9 cellular contexts compared by ENCODE assay signal in the genomic region with DNA sequence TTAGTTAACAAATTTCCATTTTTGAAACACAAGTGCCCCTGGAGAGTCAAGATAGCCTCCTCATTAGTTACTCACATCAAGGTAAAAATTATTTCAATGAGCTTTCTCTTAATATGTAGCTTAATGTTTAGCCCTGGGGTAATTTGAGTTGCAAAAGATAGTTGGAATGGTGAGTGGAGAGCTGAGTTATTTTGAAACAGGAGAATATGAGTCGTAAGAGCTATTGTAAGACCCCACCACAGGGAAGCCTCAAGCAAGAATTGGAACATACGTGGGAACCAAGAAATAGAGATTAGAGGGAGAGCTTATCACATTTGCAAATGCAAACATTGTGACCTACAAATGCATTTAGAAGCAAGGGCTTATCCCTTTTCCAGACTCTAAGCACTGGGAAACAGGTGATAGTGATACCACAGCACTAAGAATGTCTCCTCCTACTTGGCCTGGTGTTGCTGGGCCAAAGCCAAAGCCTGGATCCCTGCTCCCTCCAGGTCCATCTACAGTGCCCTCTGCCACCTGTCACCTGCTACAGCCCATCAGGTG.
DNase-seq lines count a peak whose midpoint lies in the region; ATAC-seq, FAIRE-seq and TF ChIP-seq lines count a peak whose summit lies in the region.
"Had no signal": no experiment of that assay in that cellular context is flagged by ENCODE, and none has a peak within 500 bp of the region (broad histone marks: within the 10 kb centered on the region; RNA-seq: fewer than 3 reads in every experiment).

No MANE protein-coding gene starts in this region.

- no peaks in the 10 kb centered on the region for H3K36me3 Mint-ChIP-seq in GM23338 (ENCODE audit: low read depth)

- WGBS in esophagus muscularis mucosa = 63% methylated on average over 2 of the region's 2 CpGs

- H3K79me2 ChIP-seq in GM23338 (replicated peaks; ENCODE audit: insufficient read depth) (no peaks in the 10 kb centered on the region), endothelial cell of umbilical vein (ENCODE audit: control insufficient read depth, insufficient read depth, low read length) (no peaks in the 10 kb centered on the region)

- no peak for TF ChIP-seq EP300 in esophagus muscularis mucosa (IDR thresholded peaks at IDR 0.05)

- no peaks in the 10 kb centered on the region for H3F3A ChIP-seq in GM23338 (replicated peaks; ENCODE audit: low read depth)

- TF ChIP-seq CTCF in GM23338 (conservative IDR thresholded peaks at IDR 0.05; ENCODE audit: low read depth in 2 of 2) (no peak), endothelial cell of umbilical vein (IDR thresholded peaks at IDR 0.05; ENCODE audit: extremely low read depth in 1 of 2, insufficient read depth in 1 of 2, low read depth in 1 of 2, low read length in 2 of 2) (no peak), esophagus muscularis mucosa (IDR thresholded peaks at IDR 0.05) (no peak)

- H3K9ac ChIP-seq in endothelial cell of umbilical vein (replicated peaks; ENCODE audit: extremely low read depth, insufficient read depth, low read length) (no peak overlapping the region), skeletal muscle tissue (ENCODE audit: low read depth in 1 of 3, low read length in 3 of 3) (no peak overlapping the region)

- H3K9me3 ChIP-seq in endothelial cell of umbilical vein (replicated peaks; ENCODE audit: control insufficient read depth, insufficient read depth, low read length) (no peaks in the 10 kb centered on the region), skeletal muscle tissue (ENCODE audit: control insufficient read depth in 3 of 3, low read length in 3 of 3) (no peaks in the 10 kb centered on the region), esophagus muscularis mucosa (no peaks in the 10 kb centered on the region)

- H3K27me3 ChIP-seq in GM23338 (ENCODE audit: insufficient read depth) = no peaks in the 10 kb centered on the region
- no peaks in the 10 kb centered on the region for H3K27me3 ChIP-seq in endothelial cell of umbilical vein (ENCODE audit: control insufficient read depth in 2 of 2, insufficient read depth in 2 of 2, low read length in 2 of 2)
- H3K27me3 ChIP-seq in skeletal muscle tissue (ENCODE audit: control insufficient read depth in 3 of 3, insufficient read depth in 3 of 3, low read length in 3 of 3) = no peaks in the 10 kb centered on the region
- no peaks in the 10 kb centered on the region for H3K27me3 ChIP-seq in esophagus muscularis mucosa

- H3K4me2 ChIP-seq in GM23338 (no peak overlapping the region), endothelial cell of umbilical vein (ENCODE audit: insufficient read depth, low read length) (no peak overlapping the region)

- TF ChIP-seq POLR2A in endothelial cell of umbilical vein (IDR thresholded peaks at IDR 0.05; ENCODE audit: low read depth, low read length) (no peak), esophagus muscularis mucosa (IDR thresholded peaks at IDR 0.05; ENCODE audit: low read depth) (no peak)

- POLR2A ChIA-PET in endothelial cell of umbilical vein (lab: Charles Lee) = no interaction called here

- peak; percentile 36 for ATAC-seq in GM23338
- ATAC-seq: right cardiac atrium had no signal

- FAIRE-seq in endothelial cell of umbilical vein (lab: Jason Lieb, UNC) = no peak

- H3K4me1 ChIP-seq in GM23338 (ENCODE audit: insufficient read depth) = no peaks in the 10 kb centered on the region
- H3K4me1 ChIP-seq in endothelial cell of umbilical vein (ENCODE audit: control insufficient read depth, extremely low read depth, insufficient read depth, low read length) = peaks cover 25% of the 10 kb centered on the region
- peaks cover 0 to 13% (median 11%) of the 10 kb centered on the region in 3 donors for H3K4me1 ChIP-seq in skeletal muscle tissue (ENCODE audit: control insufficient read depth in 3 of 3, insufficient read depth in 3 of 3, low read length in 3 of 3)
- H3K4me1 ChIP-seq in esophagus muscularis mucosa = peaks cover 0 to 3% (median 0%) of the 10 kb centered on the region in 4 donors

- no peaks in the 10 kb centered on the region; the same call in 2 of the 3 replicates for H3K9me3 Mint-ChIP-seq in GM23338

- no peaks in the 10 kb centered on the region for H3K9me1 ChIP-seq in endothelial cell of umbilical vein (replicated peaks; ENCODE audit: control insufficient read depth, extremely low read depth, insufficient read depth, low read length)

- H4K20me1 ChIP-seq in GM23338 (replicated peaks; ENCODE audit: insufficient read depth) (no peaks in the 10 kb centered on the region), endothelial cell of umbilical vein (replicated peaks; ENCODE audit: control insufficient read depth, extremely low read depth, insufficient read depth, low read length) (no peaks in the 10 kb centered on the region)

- intact Hi-C loops in endothelial cell of umbilical vein (cut with micrococcal nuclease) = loop anchor here (2.0 to 10.0 kb wide), 6 partner anchors 17 to 829 kb away; no protein-coding TSS in a partner anchor
- intact Hi-C loops in esophagus muscularis mucosa (cut with DNase I) = no loop called here

- H3K27me3 Mint-ChIP-seq in GM23338 (ENCODE audit: insufficient read depth, low read depth, poor library complexity) = peaks cover under 1% of the 10 kb centered on the region

- H3K27ac ChIP-seq in GM23338 (ENCODE audit: low read depth) = no peak overlapping the region
- peak overlapping the region; percentile 97 for H3K27ac ChIP-seq in endothelial cell of umbilical vein (ENCODE audit: insufficient read depth, low read depth, low read length)
- peak overlapping the region; percentile 45 for H3K27ac ChIP-seq in skeletal muscle tissue (ENCODE audit: low read depth, low read length)
- H3K27ac ChIP-seq in esophagus muscularis mucosa (replicated peaks in 1 of 4) = no peak overlapping the region

- H2AFZ ChIP-seq in GM23338 (no peak overlapping the region), endothelial cell of umbilical vein (ENCODE audit: low read depth, low read length) (no peak overlapping the region)

- no peak overlapping the region for H3K27ac Mint-ChIP-seq in GM23338

- no peak overlapping the region for H3K4me3 ChIP-seq in GM23338
- H3K4me3 ChIP-seq in endothelial cell of umbilical vein (replicated peaks in 1 of 3; ENCODE audit: insufficient read depth in 1 of 3, low read depth in 1 of 3, low read length in 3 of 3) = no peak overlapping the region
- no peak overlapping the region for H3K4me3 ChIP-seq in skeletal muscle tissue (ENCODE audit: low read length in 3 of 3)
- H3K4me3 ChIP-seq in esophagus muscularis mucosa = no peak overlapping the region

- H3K36me3 ChIP-seq in GM23338 (ENCODE audit: insufficient read depth) (no peaks in the 10 kb centered on the region), endothelial cell of umbilical vein (ENCODE audit: control insufficient read depth in 2 of 2, extremely low read depth in 1 of 2, insufficient read depth in 2 of 2, low read length in 2 of 2) (no peaks in the 10 kb centered on the region), skeletal muscle tissue (ENCODE audit: control insufficient read depth in 3 of 3, insufficient read depth in 3 of 3, low read length in 3 of 3) (no peaks in the 10 kb centered on the region), esophagus muscularis mucosa (no peaks in the 10 kb centered on the region)

- no peaks in the 10 kb centered on the region; the same call in 1 of the 2 replicates for H3K9me2 ChIP-seq in GM23338 (ENCODE audit: insufficient read depth)

- CTCF ChIA-PET in endothelial cell of umbilical vein (lab: Charles Lee) = interaction anchor here (0.8 to 1.8 kb wide), 6 partner anchors 9 to 190 kb away, joined by 3 to 7 read pairs (median 5); no protein-coding TSS in a partner anchor

- dilution Hi-C loops in endothelial cell of umbilical vein (cut with MboI; ENCODE audit: extremely low pct_ligation_motif_present, low sequenced_read_pairs) = no loop called here

- H3K4me1 Mint-ChIP-seq in GM23338 = peaks cover 5% of the 10 kb centered on the region; the same call in 2 of the 3 replicates

- H3K4me3 Mint-ChIP-seq in GM23338 = no peak overlapping the region

- DNase-seq in GM23338 (ENCODE audit: low spot score) (no peak), NCI-H526 treated with DMSO at 0.1 percent for 48 hours (lab: John Stamatoyannopoulos, UW) (peak; percentile 46), endothelial cell of umbilical vein (ENCODE audit: low read depth, low spot score) (peak; percentile 40), NCI-H2196 (lab: John Stamatoyannopoulos, UW; ENCODE audit: unreplicated experiment) (no peak), esophagus muscularis mucosa (ENCODE audit: extremely low spot score) (no peak), globus pallidus (ENCODE audit: low spot score) (no peak)
- DNase-seq: activated naive CD4-positive, alpha-beta T cell treated with Interleukin-2 at 50 U/mL for 16 hours; right cardiac atrium had no signal

- no TSS peak for BruUV-seq in endothelial cell of umbilical vein (replicated peaks; lab: Mats Ljungman, UMichigan)

TF ChIP-seq in GM23338, 12 proteins besides CTCF, POLR2A, EP300 and RAD21 (continues in another document):
- TF ChIP-seq NANOG (IDR thresholded peaks at IDR 0.05; ENCODE audit: borderline replicate concordance) = no peak
- no peak for TF ChIP-seq ZNF331 (CRISPR knock-in tag; IDR thresholded peaks at IDR 0.05; ENCODE audit: low read depth)
- no peak for TF ChIP-seq POLR2AphosphoS5 (IDR thresholded peaks at IDR 0.05; ENCODE audit: low read depth)

TF ChIP-seq in endothelial cell of umbilical vein, 7 proteins besides CTCF, POLR2A, EP300 and RAD21:
- TF ChIP-seq MYC (IDR thresholded peaks at IDR 0.05; ENCODE audit: low read depth, low read length) = no peak
- TF ChIP-seq, protein P1, sequence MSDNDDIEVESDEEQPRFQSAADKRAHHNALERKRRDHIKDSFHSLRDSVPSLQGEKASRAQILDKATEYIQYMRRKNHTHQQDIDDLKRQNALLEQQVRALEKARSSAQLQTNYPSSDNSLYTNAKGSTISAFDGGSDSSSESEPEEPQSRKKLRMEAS (IDR thresholded peaks at IDR 0.05; ENCODE audit: insufficient read depth, insufficient read length) = no peak
- no peak for TF ChIP-seq FOS (IDR thresholded peaks at IDR 0.05; ENCODE audit: borderline replicate concordance, insufficient read depth, low read length)
- no peak for TF ChIP-seq JUN (IDR thresholded peaks at IDR 0.05; ENCODE audit: borderline replicate concordance, insufficient read depth, insufficient read length, low read depth)
- no peak for TF ChIP-seq GATA2 (IDR thresholded peaks at IDR 0.05; ENCODE audit: insufficient read depth, insufficient read length, low read depth, low read length)
- TF ChIP-seq POLR2AphosphoS5 (IDR thresholded peaks at IDR 0.05; ENCODE audit: insufficient read depth, low read depth, low read length) = no peak
- no peak for TF ChIP-seq EZH2 (IDR thresholded peaks at IDR 0.05; ENCODE audit: borderline replicate concordance, low read depth, low read length, severe bottlenecking)

Comparison
In these comparisons a context has a peak if more than half of its experiments do, and no peak if none do; other contexts are left out.
1. DNase-seq: peak in NCI-H526 treated with DMSO at 0.1 percent for 48 hours (single experiment) and endothelial cell of umbilical vein (single experiment); none in GM23338 (single experiment), NCI-H2196 (single experiment), esophagus muscularis mucosa (single experiment) and globus pallidus (single experiment).
2. H3K27ac ChIP-seq: peak in endothelial cell of umbilical vein (single experiment) and skeletal muscle tissue (single experiment); none in GM23338 (single experiment) and esophagus muscularis mucosa (0 of 4).